ENCODE assay signal across 9 cellular contexts in genomic region chr11:6251120-6251733, GRCh38. TPM values are rescaled to one million over a fixed set of nuclear protein-coding genes. Genes with fewer than 3 reads are reported as not detected.
DNase-seq lines count a peak whose midpoint lies in the region; ATAC-seq and TF ChIP-seq lines count a peak whose summit lies in the region.
"Had no signal": no experiment of that assay in that cellular context is flagged by ENCODE, and none has a peak within 500 bp of the region (broad histone marks: within the 10 kb centered on the region; RNA-seq: fewer than 3 reads in every experiment).

No MANE protein-coding gene starts in this region.

- ATAC-seq in GM18517 (IDR thresholded peaks at IDR 0.05; ENCODE audit: unreplicated experiment), result peak; percentile 57
- ATAC-seq in HG03139 (IDR thresholded peaks at IDR 0.05; ENCODE audit: unreplicated experiment), result peak; percentile 84
- peak; percentile 65 to 85 for ATAC-seq in activated T-cell treated with anti-CD3 and anti-CD28 coated beads, Interleukin-2, amount 50 U/mL, for 4 hours

- no peak overlapping the region for H3K4me3 ChIP-seq in fibroblast of the aortic adventitia (ENCODE audit: low read depth, low read length)

- H3K9me3 Mint-ChIP-seq in activated T-cell treated with anti-CD3 and anti-CD28 coated beads, Interleukin-2, amount 50 U/mL, for 4 hours, result no peaks in the 10 kb centered on the region
- peaks cover 2% of the 10 kb centered on the region for H3K9me3 Mint-ChIP-seq in neural crest cell
- H3K9me3 Mint-ChIP-seq: IgD-negative memory B cell had no signal

- H3K4me3 Mint-ChIP-seq in activated T-cell treated with anti-CD3 and anti-CD28 coated beads, Interleukin-2, amount 50 U/mL, for 4 hours, result no peak overlapping the region
- no peak overlapping the region for H3K4me3 Mint-ChIP-seq in neural crest cell
- H3K4me3 Mint-ChIP-seq: IgD-negative memory B cell had no signal

- H3K27ac Mint-ChIP-seq in neural crest cell (ENCODE audit: unreplicated experiment), result no peak overlapping the region
- H3K27ac Mint-ChIP-seq: IgD-negative memory B cell had no signal

- no peaks in the 10 kb centered on the region for H3K36me3 Mint-ChIP-seq in activated T-cell treated with anti-CD3 and anti-CD28 coated beads, Interleukin-2, amount 50 U/mL, for 4 hours (ENCODE audit: insufficient read depth)
- no peaks in the 10 kb centered on the region for H3K36me3 Mint-ChIP-seq in neural crest cell (ENCODE audit: low read depth)
- H3K36me3 Mint-ChIP-seq: IgD-negative memory B cell had no signal

- DNase-seq in AML-193 (lab: John Stamatoyannopoulos, UW) (peak; percentile 23 to 52), NCI-H748 (lab: John Stamatoyannopoulos, UW; ENCODE audit: unreplicated experiment) (peak; percentile 69), fibroblast of the aortic adventitia (ENCODE audit: low read depth) (peak; percentile 70), neural crest cell (ENCODE audit: low read depth, low spot score) (peak; percentile 78), NCI-H2171 treated with DMSO at 0.1 percent for 48 hours (lab: John Stamatoyannopoulos, UW) (no peak)
- peak; percentile 26 for DNase-seq in activated T-cell treated with anti-CD3 and anti-CD28 coated beads, Interleukin-2, amount 50 U/mL, for 4 hours

- no peaks in the 10 kb centered on the region for H3K4me1 Mint-ChIP-seq in activated T-cell treated with anti-CD3 and anti-CD28 coated beads, Interleukin-2, amount 50 U/mL, for 4 hours (ENCODE audit: low read depth)
- H3K4me1 Mint-ChIP-seq in neural crest cell, result no peaks in the 10 kb centered on the region
- H3K4me1 Mint-ChIP-seq: IgD-negative memory B cell had no signal

- no peaks in the 10 kb centered on the region for H3K27me3 Mint-ChIP-seq in activated T-cell treated with anti-CD3 and anti-CD28 coated beads, Interleukin-2, amount 50 U/mL, for 4 hours (ENCODE audit: low read depth)
- H3K27me3 Mint-ChIP-seq in neural crest cell (ENCODE audit: low read depth), result peaks cover 8% of the 10 kb centered on the region
- H3K27me3 Mint-ChIP-seq: IgD-negative memory B cell had no signal

- TF ChIP-seq CTCF in fibroblast of the aortic adventitia (IDR thresholded peaks at IDR 0.05; ENCODE audit: insufficient read depth, low read length) (peak; percentile 95), neural crest cell (conservative IDR thresholded peaks at IDR 0.05) (peak; percentile 90)

RNA-seq across cellular contexts. Expression of gene CCKBR, which starts 8.4 kb away (rescaled TPM):
- not detected for total RNA-seq in activated T-cell treated with anti-CD3 and anti-CD28 coated beads, Interleukin-2, amount 50 U/mL, for 4 hours
- total RNA-seq in fibroblast of the aortic adventitia (ENCODE audit: low replicate concordance) (not detected in 2 replicates), neural crest cell (0.51 TPM in 1 of 2 replicates, not detected in the other)

RNA-seq across cellular contexts. Expression of gene CNGA4, which starts 12.3 kb away (rescaled TPM):
- total RNA-seq in activated T-cell treated with anti-CD3 and anti-CD28 coated beads, Interleukin-2, amount 50 U/mL, for 4 hours, result not detected
- total RNA-seq in fibroblast of the aortic adventitia (ENCODE audit: low replicate concordance) (not detected in 2 replicates), neural crest cell (0.16 TPM in 1 of 2 replicates, not detected in the other)

RNA-seq across cellular contexts. Expression of gene FHIP1B, which starts 16.8 kb away (rescaled TPM):
- 10 to 100 TPM; 21.5 to 27.1 (median 22.9) TPM for total RNA-seq in activated T-cell treated with anti-CD3 and anti-CD28 coated beads, Interleukin-2, amount 50 U/mL, for 4 hours
- total RNA-seq in fibroblast of the aortic adventitia (ENCODE audit: low replicate concordance) (6.4 and 15.6 TPM in 2 replicates), neural crest cell (25.3 and 25.5 TPM in 2 replicates)

RNA-seq across cellular contexts. Expression of gene C11orf42, which starts 45.9 kb away (rescaled TPM):
- not detected for total RNA-seq in activated T-cell treated with anti-CD3 and anti-CD28 coated beads, Interleukin-2, amount 50 U/mL, for 4 hours
- total RNA-seq in fibroblast of the aortic adventitia (ENCODE audit: low replicate concordance) (not detected in 2 replicates), neural crest cell (not detected in 2 replicates)

RNA-seq across cellular contexts. Expression of gene OR52W1, which starts 52.2 kb away (rescaled TPM):
- not detected for total RNA-seq in activated T-cell treated with anti-CD3 and anti-CD28 coated beads, Interleukin-2, amount 50 U/mL, for 4 hours
- not detected in 2 replicates for total RNA-seq in fibroblast of the aortic adventitia (ENCODE audit: low replicate concordance)
- total RNA-seq in neural crest cell, result not detected in 2 replicates
